9 cellular contexts compared by ENCODE assay signal in genomic region chr1:209565759-209566678, GRCh38. TPM values are rescaled to one million over a fixed set of nuclear protein-coding genes. Genes with fewer than 3 reads are reported as not detected.
A peak's percentile ranks its signal among the peaks of the same experiment; 100 is the strongest.
DNase-seq lines count a peak whose midpoint lies in the region; ATAC-seq, FAIRE-seq and TF ChIP-seq lines count a peak whose summit lies in the region.
"Had no signal": no experiment of that assay in that cellular context is flagged by ENCODE, and none has a peak within 500 bp of the region (broad histone marks: within the 10 kb centered on the region; RNA-seq: fewer than 3 reads in every experiment).

No MANE protein-coding gene starts in this region.

- H3K27ac ChIP-seq in CD8-positive, alpha-beta T cell (ENCODE audit: low read depth, low read length), result no peak overlapping the region
- H3K27ac ChIP-seq in endothelial cell of umbilical vein (ENCODE audit: insufficient read depth, low read depth, low read length), result no peak overlapping the region

- dilution Hi-C loops in endothelial cell of umbilical vein (cut with MboI; ENCODE audit: extremely low pct_ligation_motif_present, low sequenced_read_pairs), result no loop called here

- H3K4me1 ChIP-seq in CD8-positive, alpha-beta T cell (ENCODE audit: insufficient read depth, low read length), result no peaks in the 10 kb centered on the region
- H3K4me1 ChIP-seq in endothelial cell of umbilical vein (ENCODE audit: control insufficient read depth, extremely low read depth, insufficient read depth, low read length) (no peaks in the 10 kb centered on the region), mucosa of descending colon (ENCODE audit: low read depth) (no peaks in the 10 kb centered on the region)

- no peaks in the 10 kb centered on the region for H3K79me2 ChIP-seq in endothelial cell of umbilical vein (ENCODE audit: control insufficient read depth, insufficient read depth, low read length)

- H3K27me3 ChIP-seq in CD8-positive, alpha-beta T cell (ENCODE audit: insufficient read depth, low read length), result no peaks in the 10 kb centered on the region
- peaks cover 12 to 17% of the 10 kb centered on the region in 2 experiments for H3K27me3 ChIP-seq in endothelial cell of umbilical vein (ENCODE audit: control insufficient read depth in 2 of 2, insufficient read depth in 2 of 2, low read length in 2 of 2)

- POLR2A ChIA-PET in CD8-positive, alpha-beta T cell (lab: Charles Lee), result no interaction called here
- POLR2A ChIA-PET in activated CD8-positive, alpha-beta T cell treated with anti-CD3 and anti-CD28 coated beads, Interleukin-2, amount 10 ng/mL, durations not matched to agents 7 days and 5 days (lab: Charles Lee), result no interaction called here
- POLR2A ChIA-PET in endothelial cell of umbilical vein (lab: Charles Lee), result interaction anchor here (0.6 kb wide), 1 partner anchor 363 kb away, joined by 3 read pairs; no protein-coding TSS in a partner anchor

- no peak overlapping the region for H3K27ac Mint-ChIP-seq in CD8-positive, alpha-beta T cell
- H3K27ac Mint-ChIP-seq in activated CD8-positive, alpha-beta T cell treated with anti-CD3 and anti-CD28 coated beads, Interleukin-2, amount 10 ng/mL, durations not matched to agents 7 days and 5 days, result no peak overlapping the region

- intact Hi-C loops in CD8-positive, alpha-beta T cell (cut with DNase I, micrococcal nuclease), result loop anchor here in 1 of 2 experiments (5.0 kb wide), 2 partner anchors 364 to 914 kb away; no protein-coding TSS in a partner anchor
- intact Hi-C loops in endothelial cell of umbilical vein (cut with micrococcal nuclease), result loop anchor here (1.0 to 10.0 kb wide), 3 partner anchors 214 to 419 kb away; no protein-coding TSS in a partner anchor
- intact Hi-C loops in mucosa of descending colon (cut with DNase I, micrococcal nuclease), result no loop called here

- CTCF ChIA-PET in CD8-positive, alpha-beta T cell (lab: Charles Lee), result interaction anchor here (0.7 to 3.3 kb wide), 29 partner anchors 9 to 363 kb away, joined by 3 to 19 read pairs (median 5); partner anchors contain the start of gene LAMB3
- CTCF ChIA-PET in activated CD8-positive, alpha-beta T cell treated with anti-CD3 and anti-CD28 coated beads, Interleukin-2, amount 10 ng/mL, durations not matched to agents 7 days and 5 days (lab: Charles Lee), result interaction anchor here (0.6 to 3.5 kb wide), 43 partner anchors 9 to 793 kb away, joined by 3 to 26 read pairs (median 4); partner anchors contain the start of genes C1orf74 and CAMK1G
- CTCF ChIA-PET in endothelial cell of umbilical vein (lab: Charles Lee), result interaction anchor here (0.6 to 5.0 kb wide), 37 partner anchors 10 to 914 kb away, joined by 3 to 65 read pairs (median 5); partner anchors contain the start of gene CAMK1G

- peak; percentile 70 for TF ChIP-seq CTCF in CD8-positive, alpha-beta T cell (IDR thresholded peaks at IDR 0.05)
- TF ChIP-seq CTCF in endothelial cell of umbilical vein (IDR thresholded peaks at IDR 0.05; ENCODE audit: extremely low read depth in 1 of 2, insufficient read depth in 1 of 2, low read depth in 1 of 2, low read length in 2 of 2), result peak; percentile 70 to 81
- peak; percentile 73 for TF ChIP-seq CTCF in mucosa of descending colon (IDR thresholded peaks at IDR 0.05)

- H3K9me1 ChIP-seq in endothelial cell of umbilical vein (replicated peaks; ENCODE audit: control insufficient read depth, extremely low read depth, insufficient read depth, low read length), result no peaks in the 10 kb centered on the region

- peak; percentile 38 to 75 (median 61) for DNase-seq in CD8-positive, alpha-beta T cell
- DNase-seq in NCI-H82 (lab: John Stamatoyannopoulos, UW) (peak; percentile 99), endothelial cell of umbilical vein (ENCODE audit: low read depth, low spot score) (peak; percentile 62), mucosa of descending colon (peak; percentile 58 to 91 (median 68))
- DNase-seq in activated CD8-positive, alpha-beta T cell treated with anti-CD3 and anti-CD28 coated beads, Interleukin-2, amount 10 ng/mL, durations not matched to agents 7 days and 5 days, result peak; percentile 85
- DNase-seq in stimulated activated CD8-positive, alpha-beta memory T cell treated with anti-CD3 and anti-CD28 coated beads, Interleukin-4, amount 100 ng/mL, for 4 hours (ENCODE audit: low read depth in 2 of 2, low spot score in 1 of 2), result peak; percentile 17 to 48

- no peak overlapping the region for H3K4me3 Mint-ChIP-seq in CD8-positive, alpha-beta T cell
- no peak overlapping the region for H3K4me3 Mint-ChIP-seq in activated CD8-positive, alpha-beta T cell treated with anti-CD3 and anti-CD28 coated beads, Interleukin-2, amount 10 ng/mL, durations not matched to agents 7 days and 5 days

- BruUV-seq in endothelial cell of umbilical vein (replicated peaks; lab: Mats Ljungman, UMichigan), result no TSS peak

- peaks cover 6% of the 10 kb centered on the region for H3K4me1 Mint-ChIP-seq in CD8-positive, alpha-beta T cell (ENCODE audit: low read depth)
- peaks cover 9% of the 10 kb centered on the region for H3K4me1 Mint-ChIP-seq in activated CD8-positive, alpha-beta T cell treated with anti-CD3 and anti-CD28 coated beads, Interleukin-2, amount 10 ng/mL, durations not matched to agents 7 days and 5 days (ENCODE audit: low read depth)

- H4K20me1 ChIP-seq in endothelial cell of umbilical vein (replicated peaks; ENCODE audit: control insufficient read depth, extremely low read depth, insufficient read depth, low read length), result no peaks in the 10 kb centered on the region

- H3K4me2 ChIP-seq in endothelial cell of umbilical vein (ENCODE audit: insufficient read depth, low read length), result no peak overlapping the region

- no peak overlapping the region for H3K9ac ChIP-seq in endothelial cell of umbilical vein (replicated peaks; ENCODE audit: extremely low read depth, insufficient read depth, low read length)

- no peaks in the 10 kb centered on the region for H3K36me3 ChIP-seq in CD8-positive, alpha-beta T cell (ENCODE audit: insufficient read depth, low read length)
- H3K36me3 ChIP-seq in endothelial cell of umbilical vein (ENCODE audit: control insufficient read depth in 2 of 2, extremely low read depth in 1 of 2, insufficient read depth in 2 of 2, low read length in 2 of 2) (no peaks in the 10 kb centered on the region), mucosa of descending colon (ENCODE audit: low read depth) (no peaks in the 10 kb centered on the region)

- peaks cover 33% of the 10 kb centered on the region for H3K27me3 Mint-ChIP-seq in CD8-positive, alpha-beta T cell (ENCODE audit: low read depth)
- H3K27me3 Mint-ChIP-seq in activated CD8-positive, alpha-beta T cell treated with anti-CD3 and anti-CD28 coated beads, Interleukin-2, amount 10 ng/mL, durations not matched to agents 7 days and 5 days (ENCODE audit: low read depth), result peaks cover 29% of the 10 kb centered on the region

- no peaks in the 10 kb centered on the region for H3K36me3 Mint-ChIP-seq in CD8-positive, alpha-beta T cell
- no peaks in the 10 kb centered on the region for H3K36me3 Mint-ChIP-seq in activated CD8-positive, alpha-beta T cell treated with anti-CD3 and anti-CD28 coated beads, Interleukin-2, amount 10 ng/mL, durations not matched to agents 7 days and 5 days (ENCODE audit: low read depth)

- TF ChIP-seq POLR2A in endothelial cell of umbilical vein (IDR thresholded peaks at IDR 0.05; ENCODE audit: low read depth, low read length), result no peak

- no peaks in the 10 kb centered on the region for H3K9me3 ChIP-seq in CD8-positive, alpha-beta T cell (ENCODE audit: low read length)
- H3K9me3 ChIP-seq in endothelial cell of umbilical vein (replicated peaks; ENCODE audit: control insufficient read depth, insufficient read depth, low read length), result no peaks in the 10 kb centered on the region
- no peaks in the 10 kb centered on the region for H3K9me3 ChIP-seq in mucosa of descending colon

- H3K9me3 Mint-ChIP-seq in CD8-positive, alpha-beta T cell, result no peaks in the 10 kb centered on the region
- no peaks in the 10 kb centered on the region for H3K9me3 Mint-ChIP-seq in activated CD8-positive, alpha-beta T cell treated with anti-CD3 and anti-CD28 coated beads, Interleukin-2, amount 10 ng/mL, durations not matched to agents 7 days and 5 days (ENCODE audit: insufficient read depth)

- no peak overlapping the region for H3K4me3 ChIP-seq in CD8-positive, alpha-beta T cell (ENCODE audit: low read depth, low read length)
- H3K4me3 ChIP-seq in endothelial cell of umbilical vein (replicated peaks in 1 of 3; ENCODE audit: insufficient read depth in 1 of 3, low read depth in 1 of 3, low read length in 3 of 3), result no peak overlapping the region
- no peak overlapping the region for H3K4me3 ChIP-seq in mucosa of descending colon

- H2AFZ ChIP-seq in endothelial cell of umbilical vein (ENCODE audit: low read depth, low read length), result no peak overlapping the region

- peak; percentile 74 for ATAC-seq in CD8-positive, alpha-beta T cell
- ATAC-seq in GM19455 (IDR thresholded peaks at IDR 0.05; ENCODE audit: unreplicated experiment) (peak; percentile 90), HG03558 (IDR thresholded peaks at IDR 0.05; ENCODE audit: extremely low read depth, unreplicated experiment) (peak; percentile 76), mucosa of descending colon (peak; percentile 89)
- peak; percentile 92 for ATAC-seq in activated CD8-positive, alpha-beta T cell treated with anti-CD3 and anti-CD28 coated beads, Interleukin-2, amount 10 ng/mL, durations not matched to agents 7 days and 5 days

- FAIRE-seq in endothelial cell of umbilical vein (lab: Jason Lieb, UNC), result peak; percentile 91

TF ChIP-seq in endothelial cell of umbilical vein, 7 proteins besides CTCF, POLR2A, EP300 and RAD21:
- TF ChIP-seq JUN (IDR thresholded peaks at IDR 0.05; ENCODE audit: borderline replicate concordance, insufficient read depth, insufficient read length, low read depth), result no peak
- TF ChIP-seq POLR2AphosphoS5 (IDR thresholded peaks at IDR 0.05; ENCODE audit: insufficient read depth, low read depth, low read length), result no peak
- no peak for TF ChIP-seq EZH2 (IDR thresholded peaks at IDR 0.05; ENCODE audit: borderline replicate concordance, low read depth, low read length, severe bottlenecking)
- no peak for TF ChIP-seq MYC (IDR thresholded peaks at IDR 0.05; ENCODE audit: low read depth, low read length)
- no peak for TF ChIP-seq MAX (IDR thresholded peaks at IDR 0.05; ENCODE audit: insufficient read depth, insufficient read length)
TF ChIP-seq in endothelial cell of umbilical vein: peak in this region for 0.

RNA-seq across cellular contexts. Expression of gene CAMK1G, which starts 17.5 kb away (rescaled TPM):
- not detected for total RNA-seq in CD8-positive, alpha-beta T cell
- total RNA-seq in activated CD8-positive, alpha-beta T cell treated with anti-CD3 and anti-CD28 coated beads, Interleukin-2, amount 10 ng/mL, durations not matched to agents 7 days and 5 days, result not detected
- not detected in 2 replicates for total RNA-seq in endothelial cell of umbilical vein
- polyA plus RNA-seq in endothelial cell of umbilical vein, result not detected in 2 replicates
- polyA plus RNA-seq in endothelial cell of umbilical vein (2011; cell fraction: cytosol; rRNA removed), result not detected in 2 replicates
- polyA plus RNA-seq in endothelial cell of umbilical vein (2011; cell fraction: nucleus; rRNA removed), result not detected in 2 replicates
- polyA plus RNA-seq in endothelial cell of umbilical vein (2012), result not detected in 2 replicates
- not detected in 2 replicates for polyA minus RNA-seq in endothelial cell of umbilical vein
- not detected for polyA minus RNA-seq in endothelial cell of umbilical vein (2011; cell fraction: cytosol; rRNA and poly(A)+ RNA removed)
- polyA minus RNA-seq in endothelial cell of umbilical vein (2011; cell fraction: nucleus; rRNA and poly(A)+ RNA removed), result not detected in 2 replicates
- under 1 TPM in 1 of 3 donors, not detected in 2; 0.60 TPM for total RNA-seq in mucosa of descending colon
- total RNA-seq: activated CD8-positive, alpha-beta memory T cell treated with anti-CD3 and anti-CD28 coated beads for 36 hours had no signal

Comparison
In these comparisons a context has a peak if more than half of its experiments do, and no peak if none do; other contexts are left out.
1. DNase-seq: peak in every context shown above with its lines; median percentile 99 in NCI-H82; 85 in activated CD8-positive, alpha-beta T cell treated with anti-CD3 and anti-CD28 coated beads, Interleukin-2, amount 10 ng/mL, durations not matched to agents 7 days and 5 days; 68 in mucosa of descending colon; 62 in endothelial cell of umbilical vein; 61 in CD8-positive, alpha-beta T cell; 32 in stimulated activated CD8-positive, alpha-beta memory T cell treated with anti-CD3 and anti-CD28 coated beads, Interleukin-4, amount 100 ng/mL, for 4 hours.